Comparison of ENCODE assay signal across 10 cellular contexts in the genomic region with DNA sequence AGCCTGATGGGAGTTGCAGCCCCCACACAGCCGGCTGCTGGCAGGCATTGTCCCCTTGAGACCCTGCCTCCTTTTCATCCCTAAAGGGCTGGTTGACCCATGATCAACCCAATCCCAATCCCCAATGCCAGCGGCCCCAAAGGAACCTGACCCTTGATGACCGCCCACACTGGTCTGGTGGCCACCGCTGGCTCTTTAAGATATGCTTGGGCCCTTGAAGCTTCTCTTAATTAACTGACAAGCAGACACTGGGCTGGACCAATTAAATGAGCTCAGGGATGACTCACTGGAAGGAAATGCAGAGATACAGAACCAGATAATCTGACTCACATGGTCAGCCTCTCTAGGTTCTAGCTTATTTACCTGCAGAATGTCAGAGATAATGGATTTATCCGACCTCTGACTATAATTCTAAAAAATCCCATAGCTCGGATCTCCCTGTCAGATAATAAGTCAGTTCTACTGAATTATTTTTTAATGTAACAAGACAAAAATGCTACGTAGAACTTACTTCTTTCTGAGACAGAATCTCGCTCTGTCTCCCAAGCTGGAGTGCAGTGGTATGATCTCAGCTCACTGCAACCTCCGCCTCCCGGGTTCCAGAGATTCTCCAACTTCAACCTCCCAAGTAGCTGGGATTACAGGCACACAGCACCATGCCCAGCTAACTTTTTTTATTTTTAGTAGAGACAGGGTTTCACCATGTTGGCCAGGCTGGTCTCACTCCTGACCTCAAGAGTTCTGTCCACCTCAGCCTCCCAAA.
DNase-seq lines count a peak whose midpoint lies in the region; ATAC-seq lines count a peak whose summit lies in the region.
"Had no signal": no experiment of that assay in that cellular context is flagged by ENCODE, and none has a peak within 500 bp of the region (broad histone marks: within the 10 kb centered on the region; RNA-seq: fewer than 3 reads in every experiment).

No MANE protein-coding gene starts in this region.

- peaks cover 30% of the 10 kb centered on the region for H3K4me1 Mint-ChIP-seq in T-helper 2 cell treated with Interferon-gamma antibody and Interleukin-4, amounts not matched to agents 5 μg/mL and 100 μg/mL, for 36 hours (ENCODE audit: low read depth)
- H3K4me1 Mint-ChIP-seq: brain, CD14-positive monocyte had no signal

- peak; percentile 48 for DNase-seq in activated CD8-positive, alpha-beta memory T cell treated with anti-CD3 and anti-CD28 coated beads for 24 hours
- DNase-seq in activated CD8-positive, alpha-beta memory T cell treated with anti-CD3 and anti-CD28 coated beads, Interleukin-2, amount 50 U/mL, for 48 hours = no peak
- DNase-seq in T-helper 2 cell treated with Interferon-gamma antibody and Interleukin-4, amounts not matched to agents 5 μg/mL and 100 μg/mL, for 36 hours (ENCODE audit: low spot score) = peak; percentile 10
- peak; percentile 35 for DNase-seq in fibroblast of the conjunctiva (ENCODE audit: low read depth)
- DNase-seq in stromal cell of bone marrow (ENCODE audit: low read depth) = peak; percentile 13
- DNase-seq in GM19240 (ENCODE audit: insufficient read length, low spot score) = no peak

- ATAC-seq in GM19395 (IDR thresholded peaks at IDR 0.05; ENCODE audit: unreplicated experiment) (no peak), GM18870 (IDR thresholded peaks at IDR 0.05; ENCODE audit: unreplicated experiment) (no peak)

- H3K27ac Mint-ChIP-seq in T-helper 2 cell treated with Interferon-gamma antibody and Interleukin-4, amounts not matched to agents 5 μg/mL and 100 μg/mL, for 36 hours = no peak overlapping the region
- H3K27ac Mint-ChIP-seq: brain, CD14-positive monocyte had no signal

- H3K9me3 Mint-ChIP-seq in T-helper 2 cell treated with Interferon-gamma antibody and Interleukin-4, amounts not matched to agents 5 μg/mL and 100 μg/mL, for 36 hours = peaks cover 13% of the 10 kb centered on the region

- H3K4me3 Mint-ChIP-seq in T-helper 2 cell treated with Interferon-gamma antibody and Interleukin-4, amounts not matched to agents 5 μg/mL and 100 μg/mL, for 36 hours = no peak overlapping the region
- H3K4me3 Mint-ChIP-seq: brain, CD14-positive monocyte had no signal

- no peaks in the 10 kb centered on the region for H3K27me3 Mint-ChIP-seq in T-helper 2 cell treated with Interferon-gamma antibody and Interleukin-4, amounts not matched to agents 5 μg/mL and 100 μg/mL, for 36 hours (ENCODE audit: low read depth)
- H3K27me3 Mint-ChIP-seq: brain had no signal

- H3K36me3 Mint-ChIP-seq in T-helper 2 cell treated with Interferon-gamma antibody and Interleukin-4, amounts not matched to agents 5 μg/mL and 100 μg/mL, for 36 hours (ENCODE audit: low read depth) = peaks cover 13% of the 10 kb centered on the region
- H3K36me3 Mint-ChIP-seq: CD14-positive monocyte had no signal

Comparison
In these comparisons a context has a peak if more than half of its experiments do, and no peak if none do; other contexts are left out.
1. DNase-seq: peak in activated CD8-positive, alpha-beta memory T cell treated with anti-CD3 and anti-CD28 coated beads for 24 hours (single experiment), T-helper 2 cell treated with Interferon-gamma antibody and Interleukin-4, amounts not matched to agents 5 μg/mL and 100 μg/mL, for 36 hours (single experiment), fibroblast of the conjunctiva (single experiment) and stromal cell of bone marrow (single experiment); none in activated CD8-positive, alpha-beta memory T cell treated with anti-CD3 and anti-CD28 coated beads, Interleukin-2, amount 50 U/mL, for 48 hours (single experiment) and GM19240 (single experiment).